ENCODE assay signal across 1 cellular context in the genomic region with DNA sequence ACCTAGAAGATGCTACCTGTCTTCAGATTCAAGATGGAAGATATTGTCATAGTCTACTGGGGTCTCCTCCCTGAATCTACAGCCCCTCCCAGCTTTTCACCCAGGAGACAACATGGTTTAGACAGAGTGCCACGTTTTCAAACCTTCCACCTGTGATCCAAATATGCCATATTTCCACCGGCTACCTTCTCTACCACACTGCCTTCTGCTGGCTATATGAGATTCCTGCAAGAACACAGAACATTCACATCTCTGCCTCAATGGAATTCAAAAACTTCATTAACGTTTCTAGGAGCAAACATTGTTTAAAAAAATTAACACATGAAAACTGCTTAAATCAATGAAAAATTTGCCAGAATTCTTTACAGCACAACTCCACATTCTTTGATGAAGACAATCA.
TF ChIP-seq lines count a peak whose summit lies in the region.

No MANE protein-coding gene starts in this region.

TF ChIP-seq in HepG2, 621 proteins besides CTCF, POLR2A, EP300 and RAD21:
- no peak for TF ChIP-seq ZNF672 (CRISPR knock-in tag; IDR thresholded peaks at IDR 0.05)
TF ChIP-seq in HepG2: peak in this region for 0.
